21 cellular contexts compared by ENCODE assay signal in the genomic region with DNA sequence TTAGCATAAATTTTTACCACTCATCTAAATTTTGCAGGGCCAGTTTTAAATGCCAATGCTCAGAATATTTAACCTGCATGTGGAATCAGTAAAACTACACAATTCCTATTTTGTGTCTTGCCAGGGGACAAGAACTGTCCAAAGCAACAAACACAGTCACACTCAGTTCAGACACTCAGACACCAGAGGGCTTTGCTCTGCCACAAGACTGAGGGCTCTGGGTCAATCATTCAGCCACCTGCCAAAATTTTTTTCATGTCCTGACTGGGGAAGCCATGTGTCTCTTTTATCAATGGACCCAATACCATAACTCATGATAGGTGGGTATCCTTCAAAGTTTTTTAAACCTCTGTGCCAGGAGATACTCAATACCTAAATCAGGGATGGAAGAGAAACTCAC.
A peak's percentile ranks its signal among the peaks of the same experiment; 100 is the strongest.
DNase-seq lines count a peak whose midpoint lies in the region; ATAC-seq, FAIRE-seq and TF ChIP-seq lines count a peak whose summit lies in the region.
"Had no signal": no experiment of that assay in that cellular context is flagged by ENCODE, and none has a peak within 500 bp of the region (broad histone marks: within the 10 kb centered on the region; RNA-seq: fewer than 3 reads in every experiment).

No MANE protein-coding gene starts in this region.

- no peak overlapping the region for H3K4me3 Mint-ChIP-seq in endodermal cell
- H3K4me3 Mint-ChIP-seq: B cell, GM23338 had no signal

- DNase-seq in endodermal cell, result no peak
- no peak for DNase-seq in frontal cortex (ENCODE audit: low spot score in 2 of 2)
- no peak for DNase-seq in NCI-H1436 treated with DMSO at 0.1 percent for 48 hours (lab: John Stamatoyannopoulos, UW)
- DNase-seq in hepatic stellate cell (ENCODE audit: low spot score), result no peak
- DNase-seq: activated CD4-positive, alpha-beta T cell treated with anti-CD3 and anti-CD28 coated beads for 48 hours; activated CD8-positive, alpha-beta memory T cell treated with anti-CD3 and anti-CD28 coated beads, Interleukin-2, amount 50 U/mL, for 4 hours; activated gamma-delta T cell treated with Interleukin-2 at 50 U/mL for 16 hours; Caco-2; left ventricle myocardium inferior; mucosa of descending colon; NCI-H146; stimulated activated CD4-positive, alpha-beta T cell treated with anti-CD3 and anti-CD28 coated beads, Interleukin-12 subunit alpha, Interleukin-12 subunit beta, amount 100 ng/mL, for 4 hours had no signal

- no peak overlapping the region for H3K27ac Mint-ChIP-seq in endodermal cell
- H3K27ac Mint-ChIP-seq: B cell, GM23338 had no signal

- ATAC-seq in GM18867 (IDR thresholded peaks at IDR 0.05; ENCODE audit: unreplicated experiment) (peak; percentile 70), GM21528 (IDR thresholded peaks at IDR 0.05; ENCODE audit: low FRiP score, unreplicated experiment) (peak; percentile 69), HG03135 (IDR thresholded peaks at IDR 0.05; ENCODE audit: unreplicated experiment) (peak; percentile 61), HG02610 (IDR thresholded peaks at IDR 0.05; ENCODE audit: unreplicated experiment) (no peak)
- ATAC-seq: GM23338, mucosa of descending colon had no signal

- no peaks in the 10 kb centered on the region for H3K9me3 ChIP-seq in endodermal cell (ENCODE audit: control insufficient read depth, low read length)
- H3K9me3 ChIP-seq: Caco-2, left ventricle myocardium inferior, mucosa of descending colon, neutrophil, suprapubic skin had no signal

- no peaks in the 10 kb centered on the region for H3K4me1 ChIP-seq in endodermal cell (ENCODE audit: control insufficient read depth, insufficient read depth, low read length)
- H3K4me1 ChIP-seq: Caco-2, left ventricle myocardium inferior, suprapubic skin had no signal

- H3K27ac ChIP-seq in endodermal cell (ENCODE audit: low read depth, low read length), result no peak overlapping the region
- H3K27ac ChIP-seq: left ventricle myocardium inferior, neutrophil, RWPE1, suprapubic skin had no signal

- H3K4me1 Mint-ChIP-seq in endodermal cell, result no peaks in the 10 kb centered on the region
- H3K4me1 Mint-ChIP-seq: GM23338 had no signal

- H3K36me3 ChIP-seq in endodermal cell (ENCODE audit: control insufficient read depth, insufficient read depth, low read length), result no peaks in the 10 kb centered on the region
- H3K36me3 ChIP-seq: left ventricle myocardium inferior, neutrophil, suprapubic skin had no signal

- no peaks in the 10 kb centered on the region for H3K9me3 Mint-ChIP-seq in endodermal cell
- H3K9me3 Mint-ChIP-seq: GM23338 had no signal

- FAIRE-seq in frontal cortex (lab: Jason Lieb, UNC), result no peak

- H3K36me3 Mint-ChIP-seq in endodermal cell (ENCODE audit: low read depth), result no peaks in the 10 kb centered on the region

- no peak overlapping the region for H3K9ac ChIP-seq in endodermal cell (ENCODE audit: extremely low read depth, low read length, poor library complexity, severe bottlenecking)

- H3K27me3 ChIP-seq in endodermal cell (ENCODE audit: control insufficient read depth, insufficient read depth, low read length, poor library complexity, severe bottlenecking), result no peaks in the 10 kb centered on the region
- H3K27me3 ChIP-seq: neutrophil, suprapubic skin had no signal

- H3K4me3 ChIP-seq in endodermal cell (ENCODE audit: low read length), result no peak overlapping the region
- H3K4me3 ChIP-seq: GM23338, left ventricle myocardium inferior, mucosa of descending colon, suprapubic skin had no signal

- no peaks in the 10 kb centered on the region for H3K27me3 Mint-ChIP-seq in endodermal cell (ENCODE audit: insufficient read depth)
- H3K27me3 Mint-ChIP-seq: B cell had no signal

- peak; percentile 35 for TF ChIP-seq CTCF in endodermal cell (conservative IDR thresholded peaks at IDR 0.05)
